ENCODE assay signal across 9 cellular contexts in the genomic region with DNA sequence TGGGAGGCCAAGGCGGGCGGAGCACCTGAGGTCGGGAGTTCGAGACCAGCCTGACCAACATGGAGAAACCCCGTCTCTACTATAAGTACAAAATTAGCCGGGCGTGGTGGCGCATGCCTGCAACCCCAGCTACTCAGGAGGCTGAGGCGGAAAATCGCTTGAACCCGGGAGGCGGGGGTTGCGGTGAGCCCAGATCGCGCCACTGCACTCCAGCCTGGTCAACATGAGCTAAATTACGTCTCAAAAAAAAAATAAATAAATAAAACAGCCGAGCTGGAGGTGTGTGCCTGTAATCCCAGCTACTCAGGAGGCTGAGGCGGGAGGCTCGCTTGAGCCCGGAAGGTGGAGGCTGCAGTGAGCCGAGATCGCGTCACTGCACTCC. TPM values are rescaled to one million over a fixed set of nuclear protein-coding genes. Genes with fewer than 3 reads are reported as not detected.
DNase-seq lines count a peak whose midpoint lies in the region; ATAC-seq, FAIRE-seq and TF ChIP-seq lines count a peak whose summit lies in the region.
"Not testable (repeated sequence)": the region's sequence is repeated elsewhere in the genome, so short reads cannot be mapped to it uniquely, and the experiment has no call there.
"Had no signal": no experiment of that assay in that cellular context is flagged by ENCODE, and none has a peak within 500 bp of the region (broad histone marks: within the 10 kb centered on the region; RNA-seq: fewer than 3 reads in every experiment).

No MANE protein-coding gene starts in this region.

- intact Hi-C loops in GM12878 (cut with micrococcal nuclease; ENCODE audit: unreplicated experiment) (loop anchor here (5.0 to 10.0 kb wide), 5 partner anchors 71 to 561 kb away; a partner anchor contains a TSS), esophagus muscularis mucosa (cut with DNase I) (loop anchor here (2.0 to 10.0 kb wide), 5 partner anchors 36 to 316 kb away; a partner anchor contains a TSS)

- RAD21 ChIA-PET in GM12878 (lab: Charles Lee; ENCODE audit: unreplicated experiment) = interaction anchor here (1.2 to 2.6 kb wide), 18 partner anchors 9 to 372 kb away, joined by 3 to 24 read pairs (median 5); a partner anchor contains a TSS

- DNase-seq in CD4-positive, CD25-positive, alpha-beta regulatory T cell; WTC11 (ENCODE audit: low spot score); GM12878 (ENCODE audit: low read depth, low spot score); esophagus muscularis mucosa (ENCODE audit: extremely low spot score); substantia nigra (lab: John Stamatoyannopoulos, UW): not testable (repeated sequence)
- DNase-seq in left lobe of liver (ENCODE audit: low spot score) = peak; percentile 50

- not testable (repeated sequence) for H3K27me3 ChIP-seq in CD4-positive, CD25-positive, alpha-beta regulatory T cell (ENCODE audit: control insufficient read depth, insufficient read depth, low read length); KMS-11 (ENCODE audit: insufficient read depth, low read depth); GM12878 (replicated peaks in 1 of 2; ENCODE audit: control insufficient read depth in 2 of 2, insufficient read depth in 2 of 2, low read length in 1 of 2); esophagus muscularis mucosa; neutrophil

- SMC1A ChIA-PET in GM12878 (lab: Charles Lee; ENCODE audit: uncharacterized antibody, unreplicated experiment) = interaction anchor here (1.0 to 2.3 kb wide), 4 partner anchors 9 to 53 kb away, joined by 3 to 15 read pairs (median 4); no protein-coding TSS in a partner anchor

- not testable (repeated sequence) for FAIRE-seq in GM12878 (lab: Jason Lieb, UNC)

- H3K4me1 Mint-ChIP-seq in CD4-positive, CD25-positive, alpha-beta regulatory T cell = peaks cover 0 to 17% (median 8%) of the 10 kb centered on the region in 4 donors
- H3K4me1 Mint-ChIP-seq in WTC11 = not testable (repeated sequence)

- H3K9ac ChIP-seq in KMS-11 (peak overlapping the region; percentile 62; the same call in 1 of the 2 replicates), GM12878 (ENCODE audit: control insufficient read depth, insufficient read depth, low read length) (peak overlapping the region; percentile 86)

- peak overlapping the region; percentile 95 to 97 (median 96) for H3K4me3 Mint-ChIP-seq in CD4-positive, CD25-positive, alpha-beta regulatory T cell
- H3K4me3 Mint-ChIP-seq in WTC11 = peak overlapping the region; percentile 87

- H3K79me2 ChIP-seq in KMS-11 (ENCODE audit: insufficient read depth, low read depth); GM12878 (ENCODE audit: control insufficient read depth, insufficient read depth, low read length): not testable (repeated sequence)

- 61% methylated on average over 23 of the region's 23 CpGs for WGBS in GM12878 (ENCODE audit: insufficient coverage, insufficient replicate concordance, low lambda C conversion rate, missing lambda C conversion rate)
- 63% methylated on average over 23 of the region's 23 CpGs for WGBS in esophagus muscularis mucosa

- peak overlapping the region; percentile 91 to 98 (median 98) for H3K27ac Mint-ChIP-seq in CD4-positive, CD25-positive, alpha-beta regulatory T cell
- H3K27ac Mint-ChIP-seq in WTC11 = peak overlapping the region; percentile 96

- H3K27ac ChIP-seq in CD4-positive, CD25-positive, alpha-beta regulatory T cell (ENCODE audit: insufficient read depth, low read length, poor library complexity, severe bottlenecking) = peak overlapping the region; percentile 88
- H3K27ac ChIP-seq in KMS-11 = peak overlapping the region; percentile 64
- peak overlapping the region; percentile 82 for H3K27ac ChIP-seq in GM12878 (ENCODE audit: control insufficient read depth, insufficient read depth)
- H3K27ac ChIP-seq in esophagus muscularis mucosa (replicated peaks in 1 of 4) = peak overlapping the region; percentile 88 to 96 (median 92)
- peak overlapping the region; percentile 77 for H3K27ac ChIP-seq in neutrophil
- peak overlapping the region; percentile 82 for H3K27ac ChIP-seq in substantia nigra (ENCODE audit: low read depth, low read length, poor library complexity, severe bottlenecking)

- not testable (repeated sequence) for BruUV-seq in GM12878 (replicated peaks; lab: Mats Ljungman, UMichigan)

- not testable (repeated sequence) for TF ChIP-seq CTCF in KMS-11 (conservative IDR thresholded peaks at IDR 0.05; ENCODE audit: low read depth, low read length); WTC11 (IDR thresholded peaks at IDR 0.05); GM12878 (IDR thresholded peaks at IDR 0.05 in 2 of 3, conservative IDR thresholded peaks at IDR 0.05 in 1 of 3; ENCODE audit: control insufficient read depth in 2 of 3, extremely low read depth in 1 of 3, insufficient read depth in 1 of 3, low read depth in 3 of 3, low read length in 3 of 3); esophagus muscularis mucosa (IDR thresholded peaks at IDR 0.05); neutrophil (IDR thresholded peaks at IDR 0.05)

- ATAC-seq in CD4-positive, CD25-positive, alpha-beta regulatory T cell (ENCODE audit: low read depth in 2 of 2); WTC11; GM12878; left lobe of liver: not testable (repeated sequence)

- in situ Hi-C loops in GM12878 (cut with MboI) = not testable (repeated sequence)

- H2AFZ ChIP-seq in KMS-11 (ENCODE audit: low read depth) (peak overlapping the region; percentile 77), GM12878 (ENCODE audit: control insufficient read depth, low read depth, low read length) (peak overlapping the region; percentile 87)

- H3K27me3 Mint-ChIP-seq in CD4-positive, CD25-positive, alpha-beta regulatory T cell; WTC11 (ENCODE audit: low read depth): not testable (repeated sequence)

- not testable (repeated sequence) for H3K4me1 ChIP-seq in CD4-positive, CD25-positive, alpha-beta regulatory T cell (ENCODE audit: control insufficient read depth, insufficient read depth, low read length, poor library complexity, severe bottlenecking); KMS-11 (ENCODE audit: low read depth, poor library complexity, severe bottlenecking); GM12878 (ENCODE audit: control insufficient read depth, insufficient read depth, low read length)
- peaks cover 4 to 12% (median 9%) of the 10 kb centered on the region in 4 donors for H3K4me1 ChIP-seq in esophagus muscularis mucosa
- H3K4me1 ChIP-seq in neutrophil (ENCODE audit: control insufficient read depth in 1 of 2, insufficient read depth in 1 of 2, low read depth in 1 of 2, low read length in 1 of 2) = peaks cover 9 to 15% of the 10 kb centered on the region in 2 experiments

- not testable (repeated sequence) for H3K9me3 ChIP-seq in CD4-positive, CD25-positive, alpha-beta regulatory T cell (ENCODE audit: control insufficient read depth in 2 of 2, low read length in 2 of 2); GM12878 (replicated peaks; ENCODE audit: control insufficient read depth, insufficient read depth, low read length); esophagus muscularis mucosa; neutrophil

- TF ChIP-seq RAD21 in GM12878 (IDR thresholded peaks at IDR 0.05; ENCODE audit: insufficient read depth, low read depth, low read length) = not testable (repeated sequence)

- not testable (repeated sequence) for H3K36me3 ChIP-seq in CD4-positive, CD25-positive, alpha-beta regulatory T cell (ENCODE audit: control insufficient read depth, insufficient read depth, low read length); KMS-11 (ENCODE audit: insufficient read depth); GM12878 (ENCODE audit: control insufficient read depth in 2 of 2, insufficient read depth in 2 of 2, low read length in 1 of 2); esophagus muscularis mucosa; neutrophil

- POLR2A ChIA-PET in WTC11 (lab: Charles Lee) = interaction anchor here (0.6 to 2.1 kb wide), 11 partner anchors 11 to 138 kb away, joined by 3 to 22 read pairs (median 5); a partner anchor contains a TSS
- POLR2A ChIA-PET in GM12878 (lab: Charles Lee) = interaction anchor here (1.1 to 1.8 kb wide), 6 partner anchors 9 to 743 kb away, joined by 3 to 12 read pairs (median 7); no protein-coding TSS in a partner anchor

- H3K4me2 ChIP-seq in KMS-11 (peak overlapping the region; percentile 35; the same call in 1 of the 2 replicates), GM12878 (ENCODE audit: control insufficient read depth, insufficient read depth) (peak overlapping the region; percentile 60)

- H3K9me3 Mint-ChIP-seq in CD4-positive, CD25-positive, alpha-beta regulatory T cell; WTC11: not testable (repeated sequence)

- CTCF ChIA-PET in WTC11 (lab: Charles Lee) = interaction anchor here (1.0 to 2.8 kb wide), 53 partner anchors 9 to 562 kb away, joined by 3 to 70 read pairs (median 10); a partner anchor contains a TSS
- CTCF ChIA-PET in GM12878 (lab: Yijun Ruan, JAX) = interaction anchor here (1.0 to 3.4 kb wide), 34 partner anchors 9 to 486 kb away, joined by 3 to 42 read pairs (median 6); a partner anchor contains a TSS

- H4K20me1 ChIP-seq in KMS-11 (ENCODE audit: insufficient read depth); GM12878 (ENCODE audit: control insufficient read depth, insufficient read depth): not testable (repeated sequence)

- not testable (repeated sequence) for TF ChIP-seq EP300 in GM12878 (IDR thresholded peaks at IDR 0.05; ENCODE audit: borderline replicate concordance in 1 of 2, control insufficient read depth in 1 of 2, low read depth in 2 of 2, low read length in 2 of 2); esophagus muscularis mucosa (IDR thresholded peaks at IDR 0.05)

- H3K4me3 ChIP-seq in CD4-positive, CD25-positive, alpha-beta regulatory T cell (ENCODE audit: low read depth, low read length) = peak overlapping the region; percentile 76
- H3K4me3 ChIP-seq in KMS-11 (IDR thresholded peaks at IDR 0.05; ENCODE audit: insufficient read depth, low read depth, low read length) = not testable (repeated sequence)
- peak overlapping the region; percentile 56 for H3K4me3 ChIP-seq in GM12878
- H3K4me3 ChIP-seq in esophagus muscularis mucosa = peak overlapping the region; percentile 56 to 72 (median 66)
- peak overlapping the region; percentile 72 to 79 for H3K4me3 ChIP-seq in neutrophil (ENCODE audit: low read depth in 1 of 2, low read length in 1 of 2)

- TF ChIP-seq POLR2A in GM12878 (IDR thresholded peaks at IDR 0.05; ENCODE audit: low read depth, low read length); esophagus muscularis mucosa (IDR thresholded peaks at IDR 0.05; ENCODE audit: low read depth): not testable (repeated sequence)

- H3K36me3 Mint-ChIP-seq in CD4-positive, CD25-positive, alpha-beta regulatory T cell; WTC11: not testable (repeated sequence)

RNA-seq across cellular contexts. Expression of a gene that starts 11.1 kb away (rescaled TPM):
- total RNA-seq in CD4-positive, CD25-positive, alpha-beta regulatory T cell = not detected
- not detected for polyA plus RNA-seq in CD4-positive, CD25-positive, alpha-beta regulatory T cell
- 0.11 TPM in 1 of 3 replicates, not detected in the others for total RNA-seq in WTC11 (2021)
- total RNA-seq in GM12878 (2013; cell fraction: nucleolus; rRNA removed) = not detected in 2 replicates
- not detected in 2 replicates for total RNA-seq in GM12878 (2014; rRNA removed)
- not detected in 2 replicates for total RNA-seq in GM12878 (2014; rRNA removed; fragmentation: Illumina TruSeq; extraction: Trizol)
- not detected in 2 replicates for total RNA-seq in GM12878 (2021)
- 0.05 TPM for polyA plus RNA-seq in GM12878 (2011; ENCODE audit: low read depth)
- polyA plus RNA-seq in GM12878 (2011; rRNA removed) = not detected in 2 replicates
- polyA plus RNA-seq in GM12878 (2011; cell fraction: cytosol; rRNA removed) = not detected in 2 replicates
- not detected in 2 replicates for polyA plus RNA-seq in GM12878 (2011; cell fraction: nucleus; rRNA removed)
- not detected in 2 replicates for polyA plus RNA-seq in GM12878 (2012)
- polyA plus RNA-seq in GM12878 (2014; fragmentation: Illumina TruSeq; extraction: Trizol) = not detected in 2 replicates
- polyA plus RNA-seq in GM12878 (2014; fragmentation: Nextera tagmentation; extraction: Ambion mirVana) = not detected
- polyA plus RNA-seq in GM12878 (2014; rRNA removed) = not detected in 2 replicates
- polyA plus RNA-seq in GM12878 (2016; fragmentation: Nextera tagmentation; extraction: Ambion mirVana) = not detected
- not detected in 2 replicates for polyA minus RNA-seq in GM12878 (2011; rRNA and poly(A)+ RNA removed)
- not detected in 2 replicates for polyA minus RNA-seq in GM12878 (2011; cell fraction: cytosol; rRNA and poly(A)+ RNA removed)
- polyA minus RNA-seq in GM12878 (2011; cell fraction: nucleus; rRNA and poly(A)+ RNA removed) = not detected in 2 replicates
- 1 to 10 TPM in 3 of 4 donors, under 1 TPM in 1; 0.83 to 2.2 (median 1.5) TPM for total RNA-seq in esophagus muscularis mucosa
- 0.15 TPM for total RNA-seq in left lobe of liver
- total RNA-seq: HT-29 had no signal

RNA-seq across cellular contexts. Expression of a gene that starts 19.8 kb away (rescaled TPM):
- total RNA-seq in CD4-positive, CD25-positive, alpha-beta regulatory T cell = 11.2 TPM
- polyA plus RNA-seq in CD4-positive, CD25-positive, alpha-beta regulatory T cell = 1 to 10 TPM in 2 of 4 donors, under 1 TPM in 2; 0.64 to 1.3 (median 1.0) TPM
- total RNA-seq in WTC11 (2021) = 31.9 to 36.5 TPM (median 34.2 TPM) in 3 replicates
- 10.7 and 12.2 TPM in 2 replicates for total RNA-seq in GM12878 (2013; cell fraction: nucleolus; rRNA removed)
- total RNA-seq in GM12878 (2014; rRNA removed) = 14.8 and 19.9 TPM in 2 replicates
- 10.0 and 11.9 TPM in 2 replicates for total RNA-seq in GM12878 (2014; rRNA removed; fragmentation: Illumina TruSeq; extraction: Trizol)
- total RNA-seq in GM12878 (2021) = 25.2 and 26.0 TPM in 2 replicates
- polyA plus RNA-seq in GM12878 (2011; ENCODE audit: low read depth) = 3.7 TPM
- 3.0 and 9.8 TPM in 2 replicates for polyA plus RNA-seq in GM12878 (2011; rRNA removed)
- polyA plus RNA-seq in GM12878 (2011; cell fraction: cytosol; rRNA removed) = 6.1 and 10.7 TPM in 2 replicates
- polyA plus RNA-seq in GM12878 (2011; cell fraction: nucleus; rRNA removed) = 13.3 and 20.0 TPM in 2 replicates
- 9.6 and 10.1 TPM in 2 replicates for polyA plus RNA-seq in GM12878 (2012)
- polyA plus RNA-seq in GM12878 (2014; fragmentation: Illumina TruSeq; extraction: Trizol) = 2.8 and 7.0 TPM in 2 replicates
- under 1 TPM; 0.14 to 0.27 TPM for polyA plus RNA-seq in GM12878 (2014; fragmentation: Nextera tagmentation; extraction: Ambion mirVana)
- polyA plus RNA-seq in GM12878 (2014; rRNA removed) = 18.2 and 24.8 TPM in 2 replicates
- polyA plus RNA-seq in GM12878 (2016; fragmentation: Nextera tagmentation; extraction: Ambion mirVana) = 1 to 10 TPM; 4.2 to 4.7 TPM
- 19.7 and 30.8 TPM in 2 replicates for polyA minus RNA-seq in GM12878 (2011; rRNA and poly(A)+ RNA removed)
- 9.9 and 13.9 TPM in 2 replicates for polyA minus RNA-seq in GM12878 (2011; cell fraction: cytosol; rRNA and poly(A)+ RNA removed)
- 6.2 and 10.3 TPM in 2 replicates for polyA minus RNA-seq in GM12878 (2011; cell fraction: nucleus; rRNA and poly(A)+ RNA removed)
- 1 to 10 TPM; 2.8 to 4.6 (median 3.7) TPM for total RNA-seq in esophagus muscularis mucosa
- 5.0 TPM for total RNA-seq in left lobe of liver
